Comparison of ENCODE assay signal across 8 cellular contexts in the genomic region with DNA sequence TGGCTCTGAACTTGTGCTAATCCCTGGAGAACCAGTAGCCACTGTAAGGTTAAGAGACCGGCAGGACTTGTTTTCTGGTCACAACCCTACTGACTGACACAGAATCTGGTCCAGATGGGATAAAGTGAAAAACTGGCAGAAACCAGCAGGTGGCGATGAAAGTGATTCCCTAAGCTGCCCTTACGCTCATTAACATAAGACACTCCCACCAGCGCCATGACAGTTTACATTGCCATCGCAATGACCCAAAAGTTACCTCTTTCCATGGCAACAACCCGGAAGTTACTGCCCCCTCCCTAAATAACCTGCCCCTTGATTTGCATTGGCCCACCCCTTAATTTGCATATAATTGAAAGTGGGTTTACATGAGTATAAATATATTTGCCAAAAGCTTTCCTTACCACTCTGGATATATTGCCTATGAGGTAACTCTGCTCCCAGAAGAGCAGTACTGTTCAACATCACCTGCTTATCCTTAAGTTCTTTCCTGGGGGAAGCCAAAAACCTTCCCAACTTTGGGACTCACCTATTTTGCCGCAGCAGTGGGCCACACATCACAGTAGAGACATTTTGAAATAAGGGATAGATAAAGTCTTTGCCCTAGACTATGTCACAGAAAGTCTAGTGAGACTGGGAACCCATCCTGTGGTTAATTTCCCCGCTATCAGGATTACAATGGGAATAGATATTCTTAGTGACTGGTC.
DNase-seq lines count a peak whose midpoint lies in the region; ATAC-seq lines count a peak whose summit lies in the region.

No MANE protein-coding gene starts in this region.

- H3K36me3 Mint-ChIP-seq in activated naive CD8-positive, alpha-beta T cell treated with anti-CD3 and anti-CD28 coated beads, Interleukin-2, amount 50 U/mL, for 24 hours (ENCODE audit: low read depth), result no peaks in the 10 kb centered on the region

- peak; percentile 16 for DNase-seq in stimulated activated CD4-positive, alpha-beta T cell treated with anti-CD3 and anti-CD28 coated beads, Interleukin-1b, Interleukin-23, amount 100 ng/mL, for 48 hours
- DNase-seq in stimulated activated CD4-positive, alpha-beta T cell treated with anti-CD3 and anti-CD28 coated beads, Interleukin-4, amount 100 ng/mL, for 4 hours, result no peak
- peak; percentile 67 for DNase-seq in NCI-H2029 (lab: John Stamatoyannopoulos, UW)
- peak; percentile 14 for DNase-seq in activated naive CD8-positive, alpha-beta T cell treated with anti-CD3 and anti-CD28 coated beads, Interleukin-2, amount 50 U/mL, for 24 hours
- peak; percentile 53 for DNase-seq in left kidney (ENCODE audit: low read depth, low spot score)
- DNase-seq in NCI-H345 treated with DMSO at 0.1 percent for 48 hours (lab: John Stamatoyannopoulos, UW; ENCODE audit: unreplicated experiment), result no peak
- no peak for DNase-seq in epidermal melanocyte (ENCODE audit: insufficient read length, low spot score)

- H3K27ac Mint-ChIP-seq in activated naive CD8-positive, alpha-beta T cell treated with anti-CD3 and anti-CD28 coated beads, Interleukin-2, amount 50 U/mL, for 24 hours, result no peak overlapping the region

- no peaks in the 10 kb centered on the region for H3K27me3 Mint-ChIP-seq in activated naive CD8-positive, alpha-beta T cell treated with anti-CD3 and anti-CD28 coated beads, Interleukin-2, amount 50 U/mL, for 24 hours

- no peaks in the 10 kb centered on the region for H3K9me3 Mint-ChIP-seq in activated naive CD8-positive, alpha-beta T cell treated with anti-CD3 and anti-CD28 coated beads, Interleukin-2, amount 50 U/mL, for 24 hours

- no peaks in the 10 kb centered on the region for H3K4me1 Mint-ChIP-seq in activated naive CD8-positive, alpha-beta T cell treated with anti-CD3 and anti-CD28 coated beads, Interleukin-2, amount 50 U/mL, for 24 hours

- H3K4me3 Mint-ChIP-seq in activated naive CD8-positive, alpha-beta T cell treated with anti-CD3 and anti-CD28 coated beads, Interleukin-2, amount 50 U/mL, for 24 hours, result no peak overlapping the region

- ATAC-seq in activated naive CD8-positive, alpha-beta T cell treated with anti-CD3 and anti-CD28 coated beads, Interleukin-2, amount 50 U/mL, for 24 hours, result no peak
- ATAC-seq in HG02610 (IDR thresholded peaks at IDR 0.05; ENCODE audit: unreplicated experiment), result no peak

Comparison
In these comparisons a context has a peak if more than half of its experiments do, and no peak if none do; other contexts are left out.
1. DNase-seq: peak in stimulated activated CD4-positive, alpha-beta T cell treated with anti-CD3 and anti-CD28 coated beads, Interleukin-1b, Interleukin-23, amount 100 ng/mL, for 48 hours (single experiment), NCI-H2029 (single experiment), activated naive CD8-positive, alpha-beta T cell treated with anti-CD3 and anti-CD28 coated beads, Interleukin-2, amount 50 U/mL, for 24 hours (single experiment) and left kidney (single experiment); none in stimulated activated CD4-positive, alpha-beta T cell treated with anti-CD3 and anti-CD28 coated beads, Interleukin-4, amount 100 ng/mL, for 4 hours (0 of 2), NCI-H345 treated with DMSO at 0.1 percent for 48 hours (single experiment) and epidermal melanocyte (single experiment).